Comparison of ENCODE assay signal across 8 cellular contexts in the genomic region with DNA sequence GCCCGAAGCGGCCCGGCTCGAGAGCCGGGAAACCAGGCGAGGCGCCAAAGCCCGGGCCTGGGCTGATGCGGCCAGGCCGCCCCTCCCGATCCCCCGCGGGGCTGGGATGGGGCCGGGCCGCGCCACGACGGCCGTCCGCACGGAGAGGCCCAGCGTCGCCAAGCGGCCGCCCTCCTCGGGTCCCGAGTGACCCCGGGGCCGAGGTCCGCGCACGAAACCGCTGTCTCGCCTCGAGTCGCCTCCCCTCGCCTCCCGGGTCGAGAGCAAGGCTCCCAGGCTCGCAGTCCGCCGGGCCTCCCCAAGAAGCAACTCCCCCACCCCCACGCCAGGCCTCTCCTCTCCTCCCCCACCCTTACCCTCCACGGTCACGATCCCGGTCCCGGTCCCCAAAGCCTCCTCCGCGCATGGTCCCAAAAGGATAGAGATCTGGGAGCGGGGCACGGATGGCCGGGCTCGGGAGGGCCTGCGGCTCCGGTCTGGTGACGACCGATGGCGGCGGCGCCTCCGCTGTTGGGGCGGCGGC. TPM values are rescaled to one million over a fixed set of nuclear protein-coding genes. Genes with fewer than 3 reads are reported as not detected.
DNase-seq lines count a peak whose midpoint lies in the region; ATAC-seq and TF ChIP-seq lines count a peak whose summit lies in the region.

No MANE protein-coding gene starts in this region.

- H3K27ac ChIP-seq in subcutaneous abdominal adipose tissue (ENCODE audit: low read depth, low read length) = peak overlapping the region; percentile 99

- peak overlapping the region; percentile 88 to 100 (median 100) for H3K9ac ChIP-seq in subcutaneous abdominal adipose tissue (ENCODE audit: low read length in 5 of 5)

- peaks cover 3% of the 10 kb centered on the region for H3K9me3 Mint-ChIP-seq in neural crest cell

- H3K36me3 Mint-ChIP-seq in neural crest cell (ENCODE audit: low read depth) = peaks cover 25% of the 10 kb centered on the region

- no peaks in the 10 kb centered on the region for H3K9me3 ChIP-seq in subcutaneous abdominal adipose tissue (ENCODE audit: control insufficient read depth in 5 of 5, low read length in 5 of 5)

- H3K4me1 ChIP-seq in subcutaneous abdominal adipose tissue (ENCODE audit: control insufficient read depth in 5 of 5, insufficient read depth in 5 of 5, low read length in 5 of 5) = peaks cover 7 to 54% (median 44%) of the 10 kb centered on the region in 5 donors

- H3K27ac Mint-ChIP-seq in neural crest cell (ENCODE audit: unreplicated experiment) = peak overlapping the region; percentile 100

- peak; percentile 30 for ATAC-seq in HG02642 (IDR thresholded peaks at IDR 0.05; ENCODE audit: poor library complexity, unreplicated experiment)

- H3K36me3 ChIP-seq in subcutaneous abdominal adipose tissue (ENCODE audit: control insufficient read depth in 5 of 5, insufficient read depth in 5 of 5, low read length in 5 of 5) = peaks cover 5 to 21% (median 10%) of the 10 kb centered on the region in 5 donors

- H3K4me3 ChIP-seq in fibroblast of villous mesenchyme (ENCODE audit: low read depth, low read length) (peak overlapping the region; percentile 74), subcutaneous abdominal adipose tissue (ENCODE audit: low read depth in 1 of 5, low read length in 5 of 5) (peak overlapping the region; percentile 85 to 97 (median 94))

- DNase-seq in NCI-H2196 (lab: John Stamatoyannopoulos, UW; ENCODE audit: unreplicated experiment) (peak; percentile 11), NCI-H2196 treated with DMSO at 0.1 percent for 48 hours (lab: John Stamatoyannopoulos, UW; ENCODE audit: unreplicated experiment) (no peak), NCI-H226 (peak; percentile 2), fibroblast of villous mesenchyme (ENCODE audit: low read depth) (peak; percentile 67), neural crest cell (ENCODE audit: low read depth, low spot score) (peak; percentile 18)
- peak; percentile 59 for DNase-seq in activated effector memory CD4-positive, alpha-beta T cell treated with Interleukin-2 at 50 U/mL for 16 hours

- H3K27me3 Mint-ChIP-seq in neural crest cell (ENCODE audit: low read depth) = peaks cover 5% of the 10 kb centered on the region

- peak overlapping the region; percentile 100 for H3K4me3 Mint-ChIP-seq in neural crest cell

- H3K4me1 Mint-ChIP-seq in neural crest cell = peaks cover 59% of the 10 kb centered on the region

- no peak for TF ChIP-seq CTCF in fibroblast of villous mesenchyme (IDR thresholded peaks at IDR 0.05; ENCODE audit: insufficient read depth, low read depth, low read length)
- TF ChIP-seq CTCF in neural crest cell (conservative IDR thresholded peaks at IDR 0.05) = no peak

- no peaks in the 10 kb centered on the region for H3K27me3 ChIP-seq in subcutaneous abdominal adipose tissue (ENCODE audit: control insufficient read depth in 5 of 5, insufficient read depth in 4 of 5, low read length in 5 of 5)

RNA-seq across cellular contexts. Expression of gene DDX17, which starts 0.5 kb away (rescaled TPM):
- total RNA-seq in fibroblast of villous mesenchyme (454 and 540 TPM in 2 replicates), neural crest cell (485 and 500 TPM in 2 replicates)

RNA-seq across cellular contexts. Expression of gene KDELR3, which starts 37.8 kb away (rescaled TPM):
- total RNA-seq in fibroblast of villous mesenchyme = 125 and 139 TPM in 2 replicates
- 5.1 and 5.3 TPM in 2 replicates for total RNA-seq in neural crest cell

RNA-seq across cellular contexts. Expression of gene KCNJ4, which starts 50.7 kb away (rescaled TPM):
- total RNA-seq in fibroblast of villous mesenchyme (not detected in 2 replicates), neural crest cell (4.0 and 4.4 TPM in 2 replicates)

Comparison
In these comparisons a context has a peak if more than half of its experiments do, and no peak if none do; other contexts are left out.
1. RNA of gene KDELR3, which starts 37.8 kb away (total RNA-seq): 125 to 139 TPM in fibroblast of villous mesenchyme; 5.1 to 5.3 TPM in neural crest cell; every median in the first group is over 10 times any median in the second.